In genomic region chr20:11391591-11391990, GRCh38 we compare ENCODE assay signal across 23 cellular contexts.
"Had no signal": no experiment of that assay in that cellular context is flagged by ENCODE, and none has a peak within 500 bp of the region (broad histone marks: within the 10 kb centered on the region; RNA-seq: fewer than 3 reads in every experiment).

No MANE protein-coding gene starts in this region.

- H3K4me3 ChIP-seq: coronary artery, dorsolateral prefrontal cortex, esophagus muscularis mucosa, gastrocnemius medialis, heart right ventricle, left lung, lower lobe of right lung had no signal

- FAIRE-seq: colon, endothelial cell of umbilical vein, islet of Langerhans, keratinocyte had no signal

- H3K9me3 ChIP-seq: esophagus muscularis mucosa, gastrocnemius medialis, heart right ventricle, left lung, lower lobe of right lung had no signal

- H3K27me3 ChIP-seq: dorsolateral prefrontal cortex, esophagus muscularis mucosa, gastrocnemius medialis, heart right ventricle, left lung had no signal

- H3K36me3 ChIP-seq: esophagus muscularis mucosa, gastrocnemius medialis, heart right ventricle, left lung, lower lobe of right lung had no signal

- H3K4me1 ChIP-seq: esophagus muscularis mucosa, gastrocnemius medialis, heart right ventricle, left lung, lower lobe of right lung had no signal

- H3K27ac ChIP-seq: coronary artery, dorsolateral prefrontal cortex, esophagus muscularis mucosa, gastrocnemius medialis, heart right ventricle, left lung, lower lobe of right lung had no signal

- ATAC-seq: gastrocnemius medialis, heart right ventricle, left cardiac atrium, left lung, left ventricle myocardium superior, lower lobe of right lung had no signal

- DNase-seq: dermis blood vessel endothelial cell; dorsolateral prefrontal cortex; effector CD4-positive, alpha-beta T cell; effector memory CD4-positive, alpha-beta T cell; foreskin fibroblast; foreskin melanocyte; gastrocnemius medialis; glutamatergic neuron; head of caudate nucleus; heart right ventricle; hippocampal formation; left cardiac atrium; left lung; left ventricle myocardium superior; lower lobe of right lung; mesendoderm; midbrain had no signal
